Comparison of ENCODE assay signal across 22 cellular contexts in the genomic region with DNA sequence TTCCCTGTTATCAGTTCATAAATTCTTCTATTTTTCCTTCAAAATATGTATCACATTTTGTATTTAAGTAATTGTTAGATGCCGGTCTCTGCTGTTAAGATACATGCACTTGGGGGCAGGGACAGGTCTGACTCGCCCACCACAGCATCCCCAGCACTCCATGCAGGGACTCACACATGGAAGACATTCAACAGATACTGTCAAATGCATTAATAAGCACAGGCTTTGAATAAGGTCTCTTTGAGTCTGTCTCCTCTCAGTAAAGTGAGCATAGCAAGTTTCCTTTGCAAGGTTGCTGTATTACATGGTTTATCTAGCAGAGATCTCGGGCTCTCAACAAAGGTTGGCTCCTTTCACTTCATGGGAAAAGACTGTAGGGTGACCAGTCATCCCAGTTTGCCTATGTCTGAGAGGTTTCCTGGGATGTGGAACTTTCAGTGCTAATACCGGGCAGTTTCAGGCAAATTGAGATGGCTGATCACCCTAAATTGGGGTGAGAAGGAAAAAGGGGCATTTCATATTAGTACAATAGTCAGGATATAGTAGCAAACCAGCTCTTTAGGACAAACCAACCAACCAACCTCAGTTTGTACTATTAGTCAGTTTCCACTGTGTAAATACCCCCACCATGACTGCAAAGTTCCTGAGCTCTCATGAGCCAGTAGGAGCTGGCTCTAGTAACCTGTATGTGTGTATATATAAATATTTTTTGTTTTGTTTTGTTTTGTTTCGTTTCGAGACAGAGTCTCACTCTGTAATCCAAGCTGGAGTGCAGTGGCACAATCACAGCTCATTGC. TPM values are rescaled to one million over a fixed set of nuclear protein-coding genes. Genes with fewer than 3 reads are reported as not detected.
DNase-seq lines count a peak whose midpoint lies in the region; FAIRE-seq and TF ChIP-seq lines count a peak whose summit lies in the region.
"Had no signal": no experiment of that assay in that cellular context is flagged by ENCODE, and none has a peak within 500 bp of the region (broad histone marks: within the 10 kb centered on the region; RNA-seq: fewer than 3 reads in every experiment).

No MANE protein-coding gene starts in this region.

- no peak overlapping the region for H2AFZ ChIP-seq in astrocyte (ENCODE audit: low read depth, low read length)
- no peak overlapping the region for H2AFZ ChIP-seq in trophoblast cell (ENCODE audit: insufficient read depth, low read length, poor library complexity)
- no peak overlapping the region for H2AFZ ChIP-seq in mammary epithelial cell (ENCODE audit: low read depth, low read length)

- H3K4me2 ChIP-seq in astrocyte (ENCODE audit: low read length) (peak overlapping the region; percentile 4), trophoblast cell (ENCODE audit: low read length) (no peak overlapping the region), mammary epithelial cell (ENCODE audit: insufficient read depth, low read depth, low read length) (no peak overlapping the region)

- peaks cover 5% of the 10 kb centered on the region for H3K9me3 Mint-ChIP-seq in astrocyte (ENCODE audit: unreplicated experiment)
- H3K9me3 Mint-ChIP-seq: activated CD4-positive, alpha-beta T cell treated with anti-CD3 and anti-CD28 coated beads, Interleukin-2, amount 10 ng/mL, durations not matched to agents 24 days and 14 days; activated T-cell treated with anti-CD3 and anti-CD28 coated beads, Interleukin-2, amount 50 U/mL, for 72 hours had no signal

- CTCF ChIA-PET in mammary epithelial cell (lab: Charles Lee; ENCODE audit: low non-redundant PET) = no interaction called here

- WGBS in trophoblast cell (ENCODE audit: extremely low coverage, insufficient coverage, insufficient read length) = no CpG with 5 or more reads among the region's 6 CpGs
- WGBS in mammary epithelial cell (ENCODE audit: low coverage, missing lambda C conversion rate) = 97% methylated on average over 6 of the region's 6 CpGs

- H4K91ac ChIP-seq in trophoblast cell (ENCODE audit: low read depth, low read length) = peak overlapping the region; percentile 95

- H3K27me3 ChIP-seq in cardiac muscle cell = no peaks in the 10 kb centered on the region
- H3K27me3 ChIP-seq in astrocyte (ENCODE audit: insufficient read depth, low read length) = no peaks in the 10 kb centered on the region
- H3K27me3 ChIP-seq in trophoblast cell (ENCODE audit: insufficient read depth, low read length) = no peaks in the 10 kb centered on the region
- no peaks in the 10 kb centered on the region for H3K27me3 ChIP-seq in uterus
- no peaks in the 10 kb centered on the region for H3K27me3 ChIP-seq in mammary epithelial cell (ENCODE audit: insufficient read depth, low read length)

- H2AK5ac ChIP-seq in trophoblast cell (ENCODE audit: low read length) = no peak overlapping the region

- H3K27me3 Mint-ChIP-seq in astrocyte (ENCODE audit: low read depth, unreplicated experiment) = no peaks in the 10 kb centered on the region

- intact Hi-C loops in cardiac septum (cut with DNase I) = no loop called here
- intact Hi-C loops in uterus (cut with DNase I; ENCODE audit: low total_unique reads) = no loop called here
- intact Hi-C loops in mammary epithelial cell (cut with micrococcal nuclease) = no loop called here

- H3K18ac ChIP-seq in trophoblast cell (ENCODE audit: low read length) = peak overlapping the region; percentile 36

- peaks cover 27% of the 10 kb centered on the region for H3K79me1 ChIP-seq in trophoblast cell (ENCODE audit: low read length)

- peak overlapping the region; percentile 12 for H3K4ac ChIP-seq in trophoblast cell (ENCODE audit: low read depth, low read length)

- no TSS peak for BruUV-seq in mammary epithelial cell (replicated peaks; lab: Mats Ljungman, UMichigan)

- H3K4me1 ChIP-seq in cardiac muscle cell (ENCODE audit: low read depth) = peaks cover 32% of the 10 kb centered on the region
- peaks cover 13% of the 10 kb centered on the region for H3K4me1 ChIP-seq in astrocyte (ENCODE audit: insufficient read depth, low read length)
- H3K4me1 ChIP-seq in trophoblast cell (ENCODE audit: control insufficient read depth in 1 of 2, insufficient read depth in 2 of 2, low read length in 2 of 2) = peaks cover 26 to 31% of the 10 kb centered on the region in 2 experiments
- H3K4me1 ChIP-seq in uterus = peaks cover 0 to 11% of the 10 kb centered on the region in 2 donors
- peaks cover 4% of the 10 kb centered on the region for H3K4me1 ChIP-seq in mammary epithelial cell (ENCODE audit: insufficient read depth, low read length)
- H3K4me1 ChIP-seq: lower lobe of right lung had no signal

- H3K27ac Mint-ChIP-seq in astrocyte (ENCODE audit: unreplicated experiment) = no peak overlapping the region
- H3K27ac Mint-ChIP-seq: activated CD4-positive, alpha-beta T cell treated with anti-CD3 and anti-CD28 coated beads, Interleukin-2, amount 10 ng/mL, durations not matched to agents 24 days and 14 days; activated naive CD4-positive, alpha-beta T cell treated with anti-CD3 and anti-CD28 coated beads, Interleukin-2, amount 10 ng/mL, durations not matched to agents 7 days and 5 days; activated T-cell treated with anti-CD3 and anti-CD28 coated beads, Interleukin-2, amount 50 U/mL, for 72 hours had no signal

- H3K4me3 ChIP-seq in cardiac muscle cell = no peak overlapping the region
- no peak overlapping the region for H3K4me3 ChIP-seq in astrocyte (ENCODE audit: insufficient read depth, low read depth, low read length)
- no peak overlapping the region for H3K4me3 ChIP-seq in trophoblast cell (ENCODE audit: low read depth, low read length)
- H3K4me3 ChIP-seq in uterus = no peak overlapping the region
- no peak overlapping the region for H3K4me3 ChIP-seq in mammary epithelial cell (replicated peaks in 1 of 3; ENCODE audit: insufficient read depth in 1 of 3, low read depth in 2 of 3, low read length in 3 of 3)
- H3K4me3 ChIP-seq: lower lobe of right lung had no signal

- no peak overlapping the region for H3K4me3 Mint-ChIP-seq in astrocyte (ENCODE audit: unreplicated experiment)
- H3K4me3 Mint-ChIP-seq: activated CD4-positive, alpha-beta T cell treated with anti-CD3 and anti-CD28 coated beads, Interleukin-2, amount 10 ng/mL, durations not matched to agents 24 days and 14 days; activated naive CD4-positive, alpha-beta T cell treated with anti-CD3 and anti-CD28 coated beads, Interleukin-2, amount 10 ng/mL, durations not matched to agents 7 days and 5 days; activated T-cell treated with anti-CD3 and anti-CD28 coated beads, Interleukin-2, amount 50 U/mL, for 72 hours had no signal

- no peak overlapping the region for H3K23ac ChIP-seq in trophoblast cell (ENCODE audit: low read length)

- H3K36me3 ChIP-seq in cardiac muscle cell (peaks cover 10% of the 10 kb centered on the region), astrocyte (ENCODE audit: insufficient read depth, low read length) (no peaks in the 10 kb centered on the region), trophoblast cell (ENCODE audit: control insufficient read depth in 1 of 2, insufficient read depth in 2 of 2, low read length in 2 of 2) (peaks cover 10 to 18% of the 10 kb centered on the region in 2 experiments), uterus (no peaks in the 10 kb centered on the region), mammary epithelial cell (ENCODE audit: insufficient read depth, low read length) (no peaks in the 10 kb centered on the region)
- H3K36me3 ChIP-seq: lower lobe of right lung had no signal

- peak overlapping the region; percentile 88 for H2BK120ac ChIP-seq in trophoblast cell (ENCODE audit: insufficient read depth, low read length, poor library complexity)

- no peak for TF ChIP-seq POLR2A in uterus (IDR thresholded peaks at IDR 0.05)

- H3K9ac ChIP-seq in astrocyte (ENCODE audit: low read length) (no peak overlapping the region), trophoblast cell (ENCODE audit: low read length) (no peak overlapping the region), mammary epithelial cell (ENCODE audit: insufficient read depth, low read length) (no peak overlapping the region)

- peak overlapping the region; percentile 79 for H2BK5ac ChIP-seq in trophoblast cell (ENCODE audit: low read depth, low read length, poor library complexity)

- H3K14ac ChIP-seq in trophoblast cell (ENCODE audit: low read length) = no peak overlapping the region

- H2BK12ac ChIP-seq in trophoblast cell (ENCODE audit: low read length) = peak overlapping the region; percentile 44

- peaks cover 20% of the 10 kb centered on the region for H3K4me1 Mint-ChIP-seq in astrocyte (ENCODE audit: low read depth, unreplicated experiment)
- H3K4me1 Mint-ChIP-seq: activated CD4-positive, alpha-beta T cell treated with anti-CD3 and anti-CD28 coated beads, Interleukin-2, amount 10 ng/mL, durations not matched to agents 24 days and 14 days; activated naive CD4-positive, alpha-beta T cell treated with anti-CD3 and anti-CD28 coated beads, Interleukin-2, amount 10 ng/mL, durations not matched to agents 7 days and 5 days had no signal

- H4K20me1 ChIP-seq in astrocyte (ENCODE audit: insufficient read depth, low read length) (no peaks in the 10 kb centered on the region), mammary epithelial cell (ENCODE audit: insufficient read depth, low read length) (no peaks in the 10 kb centered on the region)

- in situ Hi-C loops in mammary epithelial cell (cut with MboI; ENCODE audit: low sequenced_read_pairs in 2 of 2) = no loop called here

- H3K9me3 ChIP-seq in cardiac muscle cell (ENCODE audit: low read depth) (no peaks in the 10 kb centered on the region), astrocyte (ENCODE audit: insufficient read depth, low read depth, low read length) (no peaks in the 10 kb centered on the region), trophoblast cell (ENCODE audit: insufficient read depth, low read depth, low read length) (no peaks in the 10 kb centered on the region), uterus (no peaks in the 10 kb centered on the region), mammary epithelial cell (replicated peaks; ENCODE audit: insufficient read depth, low read length) (no peaks in the 10 kb centered on the region)
- H3K9me3 ChIP-seq: lower lobe of right lung had no signal

- FAIRE-seq in astrocyte (lab: Jason Lieb, UNC) = no peak
- FAIRE-seq: islet of Langerhans had no signal

- dilution Hi-C loops in mammary epithelial cell (cut with HindIII; ENCODE audit: low sequenced_read_pairs) = loop anchor here (10.0 kb wide), 1 partner anchor 47 kb away; no protein-coding TSS in a partner anchor

- no peak overlapping the region for H4K12ac ChIP-seq in trophoblast cell (ENCODE audit: low read depth, low read length)

- DNase-seq in cardiac muscle cell (ENCODE audit: low read depth in 1 of 2, low spot score in 1 of 2) (no peak), cardiac septum (ENCODE audit: low spot score) (no peak), astrocyte (ENCODE audit: low read depth) (no peak), trophoblast cell (no peak), uterus (peak; percentile 3 to 8), NCI-H2171 treated with DMSO at 0.1 percent for 48 hours (lab: John Stamatoyannopoulos, UW) (no peak), mammary epithelial cell (no peak), NCI-H2227 (lab: John Stamatoyannopoulos, UW; ENCODE audit: unreplicated experiment) (no peak)
- DNase-seq: 8988T; activated CD4-positive, alpha-beta T cell treated with anti-CD3 and anti-CD28 coated beads, Interleukin-2, amount 10 ng/mL, durations not matched to agents 24 days and 14 days; activated naive CD4-positive, alpha-beta T cell treated with anti-CD3 and anti-CD28 coated beads, Interleukin-2, amount 10 ng/mL, durations not matched to agents 7 days and 5 days; activated T-cell treated with anti-CD3 and anti-CD28 coated beads, Interleukin-2, amount 50 U/mL, for 72 hours; AML-193; DMS53; GF-D8; KBM-7; lower lobe of right lung; NCI-H1694 treated with DMSO at 0.1 percent for 48 hours; NCI-H69; substantia nigra had no signal

- H3K79me2 ChIP-seq in astrocyte (ENCODE audit: insufficient read depth, low read length) (no peaks in the 10 kb centered on the region), trophoblast cell (ENCODE audit: control insufficient read depth, insufficient read depth, low read length, poor library complexity) (peaks cover 6% of the 10 kb centered on the region), mammary epithelial cell (ENCODE audit: insufficient read depth, low read length) (no peaks in the 10 kb centered on the region)

- TF ChIP-seq CTCF in cardiac muscle cell (IDR thresholded peaks at IDR 0.05; ENCODE audit: low read depth, low read length) = no peak
- no peak for TF ChIP-seq CTCF in astrocyte (IDR thresholded peaks at IDR 0.05; ENCODE audit: insufficient read depth, low read depth, low read length)
- TF ChIP-seq CTCF in uterus (IDR thresholded peaks at IDR 0.05) = no peak
- no peak for TF ChIP-seq CTCF in mammary epithelial cell (conservative IDR thresholded peaks at IDR 0.05 in 1 of 2, IDR thresholded peaks at IDR 0.05 in 1 of 2; ENCODE audit: extremely low read depth in 1 of 2, insufficient read depth in 1 of 2, low read depth in 1 of 2, low read length in 2 of 2)

- peaks cover 9% of the 10 kb centered on the region for H3K36me3 Mint-ChIP-seq in astrocyte (ENCODE audit: low read depth, unreplicated experiment)
- H3K36me3 Mint-ChIP-seq: activated naive CD4-positive, alpha-beta T cell treated with anti-CD3 and anti-CD28 coated beads, Interleukin-2, amount 10 ng/mL, durations not matched to agents 7 days and 5 days had no signal

- peak overlapping the region; percentile 40 for H4K8ac ChIP-seq in trophoblast cell (ENCODE audit: low read depth, low read length)

- H3K27ac ChIP-seq in cardiac muscle cell (peak overlapping the region; percentile 84), astrocyte (ENCODE audit: low read depth, low read length) (no peak overlapping the region), trophoblast cell (ENCODE audit: low read depth, low read length) (peak overlapping the region; percentile 98), uterus (peak overlapping the region; percentile 76 to 78), mammary epithelial cell (ENCODE audit: insufficient read depth, low read depth, low read length) (no peak overlapping the region)
- H3K27ac ChIP-seq: epithelial cell of prostate, lower lobe of right lung had no signal

RNA-seq across cellular contexts. Expression of gene JPH2, which starts 15.0 kb away (rescaled TPM):
- total RNA-seq in cardiac muscle cell (154 and 205 TPM in 2 replicates), cardiac septum (182 TPM), astrocyte (18.1 and 18.5 TPM in 2 replicates), uterus (100 to 1,000 TPM in 1 of 4 donors, 10 to 100 TPM in 3; 17.6 to 133 (median 61.2) TPM), mammary epithelial cell (10 to 100 TPM in 1 of 2 donors, 1 to 10 TPM in 1; 5.5 to 14.2 TPM)
- polyA plus RNA-seq in cardiac muscle cell (97.2 and 142 TPM in 2 replicates), mammary epithelial cell (6.8 TPM)
- 13.7 and 14.2 TPM in 2 replicates for polyA plus RNA-seq in trophoblast cell (2013)
- 19.3 TPM for polyA minus RNA-seq in mammary epithelial cell

RNA-seq across cellular contexts. Expression of gene OSER1, which starts 38.6 kb away (rescaled TPM):
- total RNA-seq in cardiac muscle cell (28.5 and 28.6 TPM in 2 replicates), cardiac septum (28.4 TPM), astrocyte (28.9 and 30.9 TPM in 2 replicates), uterus (10 to 100 TPM; 33.8 to 76.2 (median 46.0) TPM), mammary epithelial cell (10 to 100 TPM; 18.5 to 29.5 TPM)
- polyA plus RNA-seq in cardiac muscle cell (35.2 and 41.4 TPM in 2 replicates), mammary epithelial cell (32.4 TPM)
- polyA plus RNA-seq in trophoblast cell (2013) = 61.8 and 64.9 TPM in 2 replicates
- polyA minus RNA-seq in mammary epithelial cell = 40.5 TPM

Comparison
In these comparisons a context has a peak if more than half of its experiments do, and no peak if none do; other contexts are left out.
1. DNase-seq: peak in uterus (2 of 2); none in cardiac muscle cell (0 of 2), cardiac septum (single experiment), astrocyte (single experiment), trophoblast cell (0 of 2), NCI-H2171 treated with DMSO at 0.1 percent for 48 hours (single experiment), mammary epithelial cell (single experiment) and NCI-H2227 (single experiment).
2. H3K27ac ChIP-seq: peak in cardiac muscle cell (single experiment), trophoblast cell (single experiment) and uterus (2 of 2); none in astrocyte (single experiment) and mammary epithelial cell (single experiment).